ENCODE assay signal across 1 cellular context in the genomic region with DNA sequence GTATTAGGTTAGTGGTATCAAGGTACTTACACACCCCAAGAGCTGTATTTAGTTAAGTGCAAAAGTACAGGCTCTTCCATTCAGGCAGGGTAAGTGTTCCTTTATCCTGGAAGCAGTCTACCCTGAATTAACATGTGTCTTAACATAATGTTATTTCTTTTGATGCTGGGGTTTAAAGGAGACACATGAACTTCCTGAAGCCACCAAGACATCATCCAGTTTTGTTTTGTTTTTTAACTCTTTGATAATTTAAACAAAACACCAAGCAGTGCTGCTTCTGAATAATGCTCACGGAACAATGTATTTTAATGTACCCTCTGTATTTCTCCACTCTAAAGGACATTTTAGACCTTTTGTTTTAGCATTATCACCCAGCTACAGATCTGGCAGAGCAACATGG.
TF ChIP-seq lines count a peak whose summit lies in the region.

No MANE protein-coding gene starts in this region.

TF ChIP-seq in IMR-90, 13 proteins besides CTCF, POLR2A, EP300 and RAD21 (continued from another document):
- TF ChIP-seq, protein P1, sequence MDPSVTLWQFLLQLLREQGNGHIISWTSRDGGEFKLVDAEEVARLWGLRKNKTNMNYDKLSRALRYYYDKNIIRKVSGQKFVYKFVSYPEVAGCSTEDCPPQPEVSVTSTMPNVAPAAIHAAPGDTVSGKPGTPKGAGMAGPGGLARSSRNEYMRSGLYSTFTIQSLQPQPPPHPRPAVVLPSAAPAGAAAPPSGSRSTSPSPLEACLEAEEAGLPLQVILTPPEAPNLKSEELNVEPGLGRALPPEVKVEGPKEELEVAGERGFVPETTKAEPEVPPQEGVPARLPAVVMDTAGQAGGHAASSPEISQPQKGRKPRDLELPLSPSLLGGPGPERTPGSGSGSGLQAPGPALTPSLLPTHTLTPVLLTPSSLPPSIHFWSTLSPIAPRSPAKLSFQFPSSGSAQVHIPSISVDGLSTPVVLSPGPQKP (IDR thresholded peaks at IDR 0.05; ENCODE audit: borderline replicate concordance, low read depth, low read length) = no peak
- TF ChIP-seq RFX5 (IDR thresholded peaks at IDR 0.05; ENCODE audit: low read depth, low read length) (no peak), BHLHE40 (IDR thresholded peaks at IDR 0.05; ENCODE audit: low read depth, low read length) (no peak)
TF ChIP-seq in IMR-90: peak in this region for 0.
